Comparison of ENCODE assay signal across 20 cellular contexts in genomic region chr9:9881692-9882091, GRCh38.
DNase-seq lines count a peak whose midpoint lies in the region; ATAC-seq and TF ChIP-seq lines count a peak whose summit lies in the region.
"Had no signal": no experiment of that assay in that cellular context is flagged by ENCODE, and none has a peak within 500 bp of the region (broad histone marks: within the 10 kb centered on the region; RNA-seq: fewer than 3 reads in every experiment).

No MANE protein-coding gene starts in this region.

- 86% methylated on average over 2 of the region's 2 CpGs for WGBS in mammary epithelial cell (ENCODE audit: low coverage, missing lambda C conversion rate)

- BruUV-seq in mammary epithelial cell (replicated peaks; lab: Mats Ljungman, UMichigan) = no TSS peak
- BruUV-seq in MCF 10A (replicated peaks; lab: Mats Ljungman, UMichigan) = no TSS peak

- intact Hi-C loops in mammary epithelial cell (cut with micrococcal nuclease) (no loop called here), MCF 10A (cut with micrococcal nuclease) (no loop called here)

- no peaks in the 10 kb centered on the region for H3K9me3 Mint-ChIP-seq in MCF 10A (ENCODE audit: unreplicated experiment)
- H3K9me3 Mint-ChIP-seq: CD8-positive, alpha-beta T cell; GM23338; H9 had no signal

- no peaks in the 10 kb centered on the region for H3K27me3 ChIP-seq in mammary epithelial cell (ENCODE audit: insufficient read depth, low read length)

- no peaks in the 10 kb centered on the region for H3K4me1 Mint-ChIP-seq in MCF 10A (ENCODE audit: insufficient read depth, unreplicated experiment)
- H3K4me1 Mint-ChIP-seq: B cell, GM23338, H9 had no signal

- in situ Hi-C loops in mammary epithelial cell (cut with MboI; ENCODE audit: low sequenced_read_pairs in 2 of 2) = no loop called here
- in situ Hi-C loops in KBM-7 (cut with MboI; ENCODE audit: low pct_unique_long_range_greater_than_20kb, low sequenced_read_pairs) = no loop called here

- H3K9ac ChIP-seq in mammary epithelial cell (ENCODE audit: insufficient read depth, low read length) = no peak overlapping the region

- dilution Hi-C loops in mammary epithelial cell (cut with HindIII; ENCODE audit: low sequenced_read_pairs) = no loop called here

- POLR2A ChIA-PET in MCF 10A (lab: Yijun Ruan, JAX) = no interaction called here

- no peak for TF ChIP-seq CTCF in mammary epithelial cell (conservative IDR thresholded peaks at IDR 0.05 in 1 of 2, IDR thresholded peaks at IDR 0.05 in 1 of 2; ENCODE audit: extremely low read depth in 1 of 2, insufficient read depth in 1 of 2, low read depth in 1 of 2, low read length in 2 of 2)
- TF ChIP-seq CTCF in MCF 10A (IDR thresholded peaks at IDR 0.05; ENCODE audit: unreplicated experiment) = no peak

- H4K20me1 ChIP-seq in mammary epithelial cell (ENCODE audit: insufficient read depth, low read length) = no peaks in the 10 kb centered on the region

- H3K27ac ChIP-seq in mammary epithelial cell (ENCODE audit: insufficient read depth, low read depth, low read length) (no peak overlapping the region), epithelial cell of prostate (no peak overlapping the region)
- H3K27ac ChIP-seq: C4-2B, HL-60 had no signal

- no peaks in the 10 kb centered on the region for H3K36me3 Mint-ChIP-seq in MCF 10A (ENCODE audit: insufficient read depth, unreplicated experiment)
- H3K36me3 Mint-ChIP-seq: CD8-positive, alpha-beta T cell had no signal

- peak overlapping the region; percentile 68 for H2AFZ ChIP-seq in mammary epithelial cell (ENCODE audit: low read depth, low read length)
- H2AFZ ChIP-seq: GM23338 had no signal

- no peaks in the 10 kb centered on the region for H3K9me3 ChIP-seq in mammary epithelial cell (replicated peaks; ENCODE audit: insufficient read depth, low read length)

- peaks cover 7% of the 10 kb centered on the region for H3K4me1 ChIP-seq in mammary epithelial cell (ENCODE audit: insufficient read depth, low read length)

- DNase-seq in mammary epithelial cell = peak; percentile 61
- no peak for DNase-seq in MCF 10A (ENCODE audit: unreplicated experiment)
- peak; percentile 11 for DNase-seq in KBM-7
- DNase-seq in epithelial cell of prostate (ENCODE audit: low read depth, low spot score) = peak; percentile 27
- DNase-seq in pons (ENCODE audit: low spot score) = no peak
- DNase-seq in AG08396 (ENCODE audit: low spot score) = no peak
- DNase-seq: ACHN; CD8-positive, alpha-beta T cell; COR-L47; DMS153; DMS79 treated with DMSO at 0.1 percent for 48 hours; EL; H9 had no signal

- H3K79me2 ChIP-seq in mammary epithelial cell (ENCODE audit: insufficient read depth, low read length) = no peaks in the 10 kb centered on the region

- no peak overlapping the region for H3K27ac Mint-ChIP-seq in MCF 10A (ENCODE audit: low read depth, unreplicated experiment)
- H3K27ac Mint-ChIP-seq: B cell; CD8-positive, alpha-beta T cell; GM23338; H9 had no signal

- ATAC-seq in GM19452 (IDR thresholded peaks at IDR 0.05; ENCODE audit: unreplicated experiment) (no peak), HG03159 (IDR thresholded peaks at IDR 0.05; ENCODE audit: unreplicated experiment) (no peak)
- ATAC-seq: CD8-positive, alpha-beta T cell; GM23338; K562 had no signal

- H3K4me3 ChIP-seq in mammary epithelial cell (replicated peaks in 1 of 3; ENCODE audit: insufficient read depth in 1 of 3, low read depth in 2 of 3, low read length in 3 of 3) = no peak overlapping the region
- H3K4me3 ChIP-seq: GM23338, K562 had no signal

- peak overlapping the region; percentile 5 for H3K4me2 ChIP-seq in mammary epithelial cell (ENCODE audit: insufficient read depth, low read depth, low read length)
- H3K4me2 ChIP-seq: GM23338 had no signal

- no peaks in the 10 kb centered on the region for H3K36me3 ChIP-seq in mammary epithelial cell (ENCODE audit: insufficient read depth, low read length)

- no peak overlapping the region for H3K4me3 Mint-ChIP-seq in MCF 10A (ENCODE audit: unreplicated experiment)
- H3K4me3 Mint-ChIP-seq: B cell; CD8-positive, alpha-beta T cell; GM23338; H9 had no signal

- CTCF ChIA-PET in mammary epithelial cell (lab: Charles Lee; ENCODE audit: low non-redundant PET) = no interaction called here
- CTCF ChIA-PET in MCF 10A (lab: Yijun Ruan, JAX) = no interaction called here

- H3K27me3 Mint-ChIP-seq in MCF 10A (ENCODE audit: insufficient read depth, unreplicated experiment) = peaks cover 40% of the 10 kb centered on the region
- H3K27me3 Mint-ChIP-seq: B cell had no signal

Comparison
In these comparisons a context has a peak if more than half of its experiments do, and no peak if none do; other contexts are left out.
1. DNase-seq: peak in mammary epithelial cell (single experiment), KBM-7 (single experiment) and epithelial cell of prostate (single experiment); none in MCF 10A (single experiment), pons (single experiment) and AG08396 (single experiment).